ENCODE assay signal across 2 cellular contexts in the genomic region with DNA sequence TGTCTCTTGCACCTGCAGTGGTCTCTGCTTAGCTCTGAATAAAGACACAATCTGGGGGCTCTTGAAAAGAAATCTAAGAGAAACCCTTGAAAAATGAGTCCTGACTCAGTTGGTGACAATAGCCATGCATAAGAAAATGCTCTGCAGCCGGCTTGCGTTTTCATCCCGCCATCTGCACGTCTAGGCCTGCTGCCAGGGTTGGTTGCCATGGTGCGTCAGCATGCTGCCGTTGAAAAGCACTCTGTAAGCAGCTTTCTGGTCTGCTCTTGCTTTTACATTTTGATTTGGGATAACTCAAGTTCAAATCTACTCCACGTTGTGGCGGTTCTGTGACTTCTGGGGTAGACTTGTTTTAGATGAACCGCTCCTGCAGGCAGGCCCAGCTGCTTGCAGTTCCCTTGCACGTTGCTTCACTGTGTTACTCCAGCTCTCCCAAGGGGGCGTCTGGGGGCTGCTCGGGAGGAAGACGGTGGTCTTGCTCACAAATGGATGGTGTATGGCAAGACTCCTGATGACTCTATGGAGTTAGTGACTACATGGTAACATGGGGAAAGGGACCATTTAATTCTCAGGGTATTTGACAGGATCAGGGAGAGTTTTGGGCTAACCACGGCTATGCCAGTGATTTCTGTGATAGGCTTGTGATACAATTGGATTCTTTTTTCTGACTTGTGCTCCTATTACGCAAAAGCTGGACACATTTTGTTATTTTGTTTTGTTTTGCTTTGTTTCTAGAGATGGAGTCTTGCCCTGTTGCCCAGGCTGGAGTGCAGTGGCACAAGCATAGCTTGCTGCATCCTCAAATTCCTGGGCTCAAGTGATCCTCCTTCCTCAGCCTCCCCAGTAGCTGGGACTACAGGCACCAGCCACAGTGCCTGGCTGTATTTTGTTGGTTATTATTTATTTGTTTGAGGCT.
TF ChIP-seq lines count a peak whose summit lies in the region.

No MANE protein-coding gene starts in this region.

TF ChIP-seq in endothelial cell of umbilical vein, 7 proteins besides CTCF, POLR2A, EP300 and RAD21:
- no peak for TF ChIP-seq GATA2 (IDR thresholded peaks at IDR 0.05; ENCODE audit: insufficient read depth, insufficient read length, low read depth, low read length)
- TF ChIP-seq, protein P1, sequence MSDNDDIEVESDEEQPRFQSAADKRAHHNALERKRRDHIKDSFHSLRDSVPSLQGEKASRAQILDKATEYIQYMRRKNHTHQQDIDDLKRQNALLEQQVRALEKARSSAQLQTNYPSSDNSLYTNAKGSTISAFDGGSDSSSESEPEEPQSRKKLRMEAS (IDR thresholded peaks at IDR 0.05; ENCODE audit: insufficient read depth, insufficient read length), result no peak
- TF ChIP-seq POLR2AphosphoS5 (IDR thresholded peaks at IDR 0.05; ENCODE audit: insufficient read depth, low read depth, low read length), result no peak
- TF ChIP-seq MYC (IDR thresholded peaks at IDR 0.05; ENCODE audit: low read depth, low read length), result no peak
- no peak for TF ChIP-seq JUN (IDR thresholded peaks at IDR 0.05; ENCODE audit: borderline replicate concordance, insufficient read depth, insufficient read length, low read depth)
- TF ChIP-seq EZH2 (IDR thresholded peaks at IDR 0.05; ENCODE audit: borderline replicate concordance, low read depth, low read length, severe bottlenecking), result no peak
- no peak for TF ChIP-seq FOS (IDR thresholded peaks at IDR 0.05; ENCODE audit: borderline replicate concordance, insufficient read depth, low read length)

TF ChIP-seq in GM12891, 5 proteins besides CTCF, POLR2A, EP300 and RAD21:
- no peak for TF ChIP-seq POLR2AphosphoS5 (IDR thresholded peaks at IDR 0.05; ENCODE audit: low read depth, low read length)
- no peak for TF ChIP-seq SPI1 (IDR thresholded peaks at IDR 0.05; ENCODE audit: low read depth, low read length)
- TF ChIP-seq POU2F2 (IDR thresholded peaks at IDR 0.05; ENCODE audit: low read depth, low read length), result no peak
- TF ChIP-seq TAF1 (IDR thresholded peaks at IDR 0.05; ENCODE audit: low read depth, low read length), result no peak
- no peak for TF ChIP-seq PAX5 (IDR thresholded peaks at IDR 0.05; ENCODE audit: insufficient read depth, low read length, severe bottlenecking)
